Comparison of ENCODE assay signal across 31 cellular contexts in the genomic region with DNA sequence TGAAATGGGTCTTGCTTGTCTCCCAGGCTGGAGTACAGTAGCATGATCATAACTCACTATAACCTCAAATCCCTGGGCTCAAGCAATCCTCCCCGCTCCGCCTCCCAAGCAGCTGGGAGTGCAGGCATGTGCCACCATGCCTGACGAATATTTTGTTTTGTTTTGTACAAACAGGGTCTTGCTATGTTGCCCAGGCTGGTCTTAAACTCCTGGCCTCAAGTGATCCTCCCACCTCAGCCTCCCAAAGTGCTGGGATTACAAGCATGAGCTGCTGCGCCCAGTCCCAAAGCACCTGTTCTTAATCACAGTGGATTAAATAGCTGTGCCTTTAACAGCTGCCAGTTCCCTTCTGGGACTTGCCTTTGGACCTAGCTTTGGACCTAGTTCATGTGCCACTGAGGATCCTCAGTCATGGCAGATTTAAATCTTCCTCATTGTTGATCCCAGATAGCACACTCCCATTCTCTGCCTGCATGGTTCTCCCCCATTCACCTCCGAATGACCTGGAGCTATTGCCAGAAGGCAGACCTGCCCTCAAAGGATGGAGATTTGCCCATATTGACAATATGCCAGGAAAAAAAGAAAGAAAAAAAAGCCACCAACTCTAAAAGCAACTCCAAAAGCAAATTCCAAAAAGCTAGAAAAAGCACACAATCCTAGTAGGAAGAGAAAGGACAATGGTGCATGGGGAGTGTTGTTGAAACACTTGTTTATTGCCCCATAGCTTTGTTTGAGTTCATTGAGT. TPM values are rescaled to one million over a fixed set of nuclear protein-coding genes. Genes with fewer than 3 reads are reported as not detected.
DNase-seq lines count a peak whose midpoint lies in the region; ATAC-seq and TF ChIP-seq lines count a peak whose summit lies in the region.
"Had no signal": no experiment of that assay in that cellular context is flagged by ENCODE, and none has a peak within 500 bp of the region (broad histone marks: within the 10 kb centered on the region; RNA-seq: fewer than 3 reads in every experiment).

No MANE protein-coding gene starts in this region.

- peak overlapping the region; percentile 7 to 63 for H3K27ac Mint-ChIP-seq in activated naive CD4-positive, alpha-beta T cell treated with anti-CD3 and anti-CD28 coated beads, Interleukin-2, amount 50 U/mL, for 72 hours
- no peak overlapping the region for H3K27ac Mint-ChIP-seq in WTC11
- H3K27ac Mint-ChIP-seq: activated naive CD4-positive, alpha-beta T cell treated with anti-CD3 and anti-CD28 coated beads, Interleukin-2, amount 10 ng/mL, durations not matched to agents 7 days and 5 days; CD8-positive, alpha-beta T cell; immature natural killer cell had no signal

- H3K27me3 Mint-ChIP-seq in WTC11 (ENCODE audit: low read depth), result no peaks in the 10 kb centered on the region
- H3K27me3 Mint-ChIP-seq: activated naive CD4-positive, alpha-beta T cell treated with anti-CD3 and anti-CD28 coated beads, Interleukin-2, amount 10 ng/mL, durations not matched to agents 7 days and 5 days; naive B cell had no signal

- H3K27me3 ChIP-seq in liver (ENCODE audit: control insufficient read depth in 4 of 4, insufficient read depth in 4 of 4, low read length in 3 of 4) (no peaks in the 10 kb centered on the region), transverse colon (no peaks in the 10 kb centered on the region)
- H3K27me3 ChIP-seq: BE2C, sigmoid colon, tibial nerve had no signal

- peak overlapping the region in 1 of 2 donors; percentile 38 for H3K9ac ChIP-seq in liver (ENCODE audit: low read depth in 1 of 2, low read length in 2 of 2)

- H3K9me3 Mint-ChIP-seq in activated naive CD4-positive, alpha-beta T cell treated with anti-CD3 and anti-CD28 coated beads, Interleukin-2, amount 50 U/mL, for 72 hours, result no peaks in the 10 kb centered on the region
- H3K9me3 Mint-ChIP-seq in WTC11, result no peaks in the 10 kb centered on the region
- H3K9me3 Mint-ChIP-seq: activated naive CD4-positive, alpha-beta T cell treated with anti-CD3 and anti-CD28 coated beads, Interleukin-2, amount 10 ng/mL, durations not matched to agents 7 days and 5 days; CD8-positive, alpha-beta T cell; immature natural killer cell; naive B cell had no signal

- TF ChIP-seq POLR2A in transverse colon (IDR thresholded peaks at IDR 0.05), result no peak

- H3K4me3 Mint-ChIP-seq in WTC11, result no peak overlapping the region
- H3K4me3 Mint-ChIP-seq: activated naive CD4-positive, alpha-beta T cell treated with anti-CD3 and anti-CD28 coated beads, Interleukin-2, amount 10 ng/mL, durations not matched to agents 7 days and 5 days; CD8-positive, alpha-beta T cell; immature natural killer cell; naive B cell had no signal

- H3K27ac ChIP-seq in liver (ENCODE audit: low read depth in 1 of 2, low read length in 2 of 2) (peak overlapping the region; percentile 87 to 90), transverse colon (peak overlapping the region; percentile 78 to 84 (median 81))
- H3K27ac ChIP-seq: PC-9, psoas muscle, sigmoid colon had no signal

- H3K9me3 ChIP-seq in liver (ENCODE audit: control insufficient read depth in 4 of 4, low read length in 3 of 4) (no peaks in the 10 kb centered on the region), transverse colon (no peaks in the 10 kb centered on the region)
- H3K9me3 ChIP-seq: BE2C, psoas muscle, sigmoid colon, tibial nerve had no signal

- DNase-seq in activated naive CD4-positive, alpha-beta T cell treated with anti-CD3 and anti-CD28 coated beads, Interleukin-2, amount 50 U/mL, for 72 hours (ENCODE audit: low spot score in 2 of 2), result no peak
- no peak for DNase-seq in activated naive CD4-positive, alpha-beta T cell treated with anti-CD3 and anti-CD28 coated beads, Interleukin-2, amount 50 U/mL, for 16 hours
- DNase-seq in WTC11 (ENCODE audit: low spot score) (no peak), transverse colon (no peak), NCI-H2227 (lab: John Stamatoyannopoulos, UW; ENCODE audit: unreplicated experiment) (no peak), dedifferentiated amniotic fluid mesenchymal stem cell (ENCODE audit: extremely low spot score) (no peak)
- DNase-seq: activated naive CD4-positive, alpha-beta T cell treated with anti-CD3 and anti-CD28 coated beads, Interleukin-2, amount 10 ng/mL, durations not matched to agents 7 days and 5 days; anterior cingulate cortex; CD8-positive, alpha-beta T cell; DMS 273 treated with DMSO at 0.1 percent for 48 hours; effector CD4-positive, alpha-beta T cell; hypothalamus; immature natural killer cell; Kasumi-1; left cardiac atrium; mesendoderm; naive B cell; NCI-H1436; NCI-H2081; NCI-H2227 treated with DMSO at 0.1 percent for 48 hours; NCI-H526 treated with DMSO at 0.1 percent for 48 hours; nucleus accumbens; PC-9; psoas muscle; Right ventricle myocardium superior; sigmoid colon; stimulated activated CD4-positive, alpha-beta T cell treated with anti-CD3 and anti-CD28 coated beads, Interleukin-4, amount 100 ng/mL, for 1 hour had no signal

- WGBS in liver, result 67% methylated on average over 5 of the region's 5 CpGs
- 43 to 83% methylated on average over 1 to 5 of the region's 5 CpGs for WGBS in transverse colon (ENCODE audit: low coverage in 1 of 2), 2 donors

- H3K36me3 Mint-ChIP-seq in activated naive CD4-positive, alpha-beta T cell treated with anti-CD3 and anti-CD28 coated beads, Interleukin-2, amount 50 U/mL, for 72 hours, result peaks cover 23 to 27% of the 10 kb centered on the region in 2 donors
- H3K36me3 Mint-ChIP-seq in WTC11, result peaks cover 49% of the 10 kb centered on the region

- intact Hi-C loops in transverse colon (cut with DNase I; ENCODE audit: low total_unique reads), result no loop called here

- in situ Hi-C loops in transverse colon (cut with MboI; ENCODE audit: low pct_ligation_motif_present in 1 of 4, low pct_unique_long_range_greater_than_20kb in 1 of 4, low sequenced_read_pairs in 3 of 4), result no loop called here

- peaks cover 9 to 31% (median 24%) of the 10 kb centered on the region in 4 donors for H3K36me3 ChIP-seq in liver (ENCODE audit: control insufficient read depth in 4 of 4, insufficient read depth in 3 of 4, low read depth in 1 of 4, low read length in 3 of 4)
- peaks cover 0 to 7% (median 0%) of the 10 kb centered on the region in 4 donors for H3K36me3 ChIP-seq in transverse colon

- TF ChIP-seq RAD21 in liver (IDR thresholded peaks at IDR 0.05), result peak; percentile 50 to 64

- no peaks in the 10 kb centered on the region for H3K4me1 Mint-ChIP-seq in WTC11
- H3K4me1 Mint-ChIP-seq: immature natural killer cell had no signal

- POLR2A ChIA-PET in WTC11 (lab: Charles Lee), result no interaction called here

- H3K4me1 ChIP-seq in liver (ENCODE audit: control insufficient read depth in 4 of 4, insufficient read depth in 4 of 4, low read length in 3 of 4), result peaks cover 11 to 50% (median 47%) of the 10 kb centered on the region in 4 donors
- peaks cover 7 to 47% (median 24%) of the 10 kb centered on the region in 4 donors for H3K4me1 ChIP-seq in transverse colon
- H3K4me1 ChIP-seq: psoas muscle, sigmoid colon, tibial nerve had no signal

- CTCF ChIA-PET in WTC11 (lab: Charles Lee), result no interaction called here

- no peak for TF ChIP-seq EP300 in transverse colon (IDR thresholded peaks at IDR 0.05; ENCODE audit: low read depth)

- ATAC-seq in activated naive CD4-positive, alpha-beta T cell treated with anti-CD3 and anti-CD28 coated beads, Interleukin-2, amount 50 U/mL, for 72 hours, result no peak
- no peak for ATAC-seq in WTC11
- ATAC-seq: CD8-positive, alpha-beta T cell; GM12878; left cardiac atrium; psoas muscle had no signal

- H3K4me3 ChIP-seq in liver (ENCODE audit: low read depth in 1 of 3, low read length in 3 of 3) (no peak overlapping the region), transverse colon (no peak overlapping the region)
- H3K4me3 ChIP-seq: GM12878, PC-9, psoas muscle, sigmoid colon, tibial nerve had no signal

- TF ChIP-seq CTCF in WTC11 (IDR thresholded peaks at IDR 0.05), result no peak
- no peak for TF ChIP-seq CTCF in liver (IDR thresholded peaks at IDR 0.05; ENCODE audit: low read depth, low read length, missing input control)
- no peak for TF ChIP-seq CTCF in transverse colon (IDR thresholded peaks at IDR 0.05)

TF ChIP-seq in WTC11, 78 proteins besides CTCF, POLR2A, EP300 and RAD21:
- TF ChIP-seq ZNF121 (CRISPR knock-in tag; IDR thresholded peaks at IDR 0.05) (peak; percentile 55; the same call in 1 of the 2 replicates), IRF2 (CRISPR knock-in tag; IDR thresholded peaks at IDR 0.05; ENCODE audit: borderline replicate concordance, low read depth) (no peak)

TF ChIP-seq in liver, 16 proteins besides CTCF, POLR2A, EP300 and RAD21 (continues in another document):
- TF ChIP-seq FOXA2 (IDR thresholded peaks at IDR 0.05), result peak; percentile 75
- TF ChIP-seq, protein P1, sequence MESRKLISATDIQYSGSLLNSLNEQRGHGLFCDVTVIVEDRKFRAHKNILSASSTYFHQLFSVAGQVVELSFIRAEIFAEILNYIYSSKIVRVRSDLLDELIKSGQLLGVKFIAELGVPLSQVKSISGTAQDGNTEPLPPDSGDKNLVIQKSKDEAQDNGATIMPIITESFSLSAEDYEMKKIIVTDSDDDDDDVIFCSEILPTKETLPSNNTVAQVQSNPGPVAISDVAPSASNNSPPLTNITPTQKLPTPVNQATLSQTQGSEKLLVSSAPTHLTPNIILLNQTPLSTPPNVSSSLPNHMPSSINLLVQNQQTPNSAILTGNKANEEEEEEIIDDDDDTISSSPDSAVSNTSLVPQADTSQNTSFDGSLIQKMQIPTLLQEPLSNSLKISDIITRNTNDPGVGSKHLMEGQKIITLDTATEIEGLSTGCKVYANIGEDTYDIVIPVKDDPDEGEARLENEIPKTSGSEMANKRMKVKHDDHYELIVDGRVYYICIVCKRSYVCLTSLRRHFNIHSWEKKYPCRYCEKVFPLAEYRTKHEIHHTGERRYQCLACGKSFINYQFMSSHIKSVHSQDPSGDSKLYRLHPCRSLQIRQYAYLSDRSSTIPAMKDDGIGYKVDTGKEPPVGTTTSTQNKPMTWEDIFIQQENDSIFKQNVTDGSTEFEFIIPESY (IDR thresholded peaks at IDR 0.05), result peak; percentile 76
- TF ChIP-seq NR2F2 (IDR thresholded peaks at IDR 0.05), result no peak
- peak in 1 of 2 donors; percentile 37 for TF ChIP-seq GABPA (IDR thresholded peaks at IDR 0.05 in 1 of 2, conservative IDR thresholded peaks at IDR 0.05 in 1 of 2)

RNA-seq across cellular contexts. Expression of a gene that starts 10.6 kb away (rescaled TPM):
- 10 to 100 TPM; 18.7 to 39.7 TPM for total RNA-seq in activated naive CD4-positive, alpha-beta T cell treated with anti-CD3 and anti-CD28 coated beads, Interleukin-2, amount 50 U/mL, for 72 hours
- total RNA-seq in WTC11 (2021) (23.4 to 29.4 TPM (median 25.2 TPM) in 3 replicates), liver (10 to 100 TPM; 25.7 to 43.3 TPM), transverse colon (10 to 100 TPM; 13.8 to 96.1 (median 49.6) TPM)
- 10 to 100 TPM; 14.6 to 23.8 TPM for polyA plus RNA-seq in liver

RNA-seq across cellular contexts. Expression of a gene that starts 10.8 kb away (rescaled TPM):
- 10 to 100 TPM; 51.3 to 65.2 TPM for total RNA-seq in activated naive CD4-positive, alpha-beta T cell treated with anti-CD3 and anti-CD28 coated beads, Interleukin-2, amount 50 U/mL, for 72 hours
- 21.4 to 22.6 TPM (median 22.6 TPM) in 3 replicates for total RNA-seq in WTC11 (2021)
- total RNA-seq in liver, result 1 to 10 TPM; 1.8 to 7.2 TPM
- 1 to 10 TPM; 1.3 to 1.5 TPM for polyA plus RNA-seq in liver
- 10 to 100 TPM in 2 of 4 donors, 1 to 10 TPM in 2; 6.6 to 24.9 (median 11.8) TPM for total RNA-seq in transverse colon

RNA-seq across cellular contexts. Expression of a gene that starts 59.1 kb away (rescaled TPM):
- total RNA-seq in activated naive CD4-positive, alpha-beta T cell treated with anti-CD3 and anti-CD28 coated beads, Interleukin-2, amount 50 U/mL, for 72 hours, result 10 to 100 TPM; 21.9 to 37.8 TPM
- total RNA-seq in WTC11 (2021) (18.2 to 21.5 TPM (median 18.4 TPM) in 3 replicates), liver (10 to 100 TPM in 1 of 2 donors, 1 to 10 TPM in 1; 8.3 to 24.2 TPM), transverse colon (10 to 100 TPM; 26.6 to 46.5 (median 37.5) TPM)
- 10 to 100 TPM in 1 of 2 donors, 1 to 10 TPM in 1; 8.6 to 17.2 TPM for polyA plus RNA-seq in liver
